ENCODE assay signal across 17 cellular contexts in the genomic region with DNA sequence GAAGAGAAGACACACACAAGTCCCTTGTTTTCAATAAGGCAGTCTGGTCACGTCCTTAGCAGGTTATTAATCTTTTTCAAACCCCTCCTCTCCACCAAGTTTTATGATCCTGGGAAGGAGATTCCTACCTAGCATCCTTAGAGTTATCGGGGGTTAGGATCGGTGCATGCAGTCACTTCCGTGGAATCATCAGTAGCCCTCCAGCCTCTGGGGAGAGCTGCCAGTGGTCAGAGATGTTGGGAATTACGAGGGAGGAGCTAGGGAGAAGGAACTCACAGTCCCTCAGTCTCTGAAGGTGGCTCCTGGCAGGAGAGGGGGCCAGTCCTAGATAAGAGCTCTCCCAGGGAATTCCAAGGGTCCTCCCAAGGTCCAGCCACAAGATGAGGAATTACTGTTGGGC.
"Had no signal": no experiment of that assay in that cellular context is flagged by ENCODE, and none has a peak within 500 bp of the region (broad histone marks: within the 10 kb centered on the region; RNA-seq: fewer than 3 reads in every experiment).

No MANE protein-coding gene starts in this region.

- H3K36me3 ChIP-seq: upper lobe of right lung had no signal

- H3K4me3 ChIP-seq: lung, mucosa of descending colon, testis, upper lobe of right lung had no signal

- DNase-seq: activated CD4-positive, alpha-beta T cell treated with anti-CD3 and anti-CD28 coated beads, Interleukin-2, amount 50 U/mL, for 4 hours; activated naive CD4-positive, alpha-beta T cell treated with anti-CD3 and anti-CD28 coated beads for 36 hours; anterior cingulate cortex; glutamatergic neuron; mucosa of descending colon; naive thymus-derived CD8-positive, alpha-beta T cell; occipital lobe; stimulated activated CD4-positive, alpha-beta T cell treated with anti-CD3 and anti-CD28 coated beads, Interleukin-12 subunit alpha, Interleukin-12 subunit beta, amount 100 ng/mL, for 4 hours; stimulated activated naive CD8-positive, alpha-beta T cell treated with anti-CD3 and anti-CD28 coated beads, Interleukin-15, amount 100 ng/mL, for 72 hours; T-helper 2 cell; testis; upper lobe of right lung had no signal

- ATAC-seq: esophagus mucosa; mucosa of descending colon; naive thymus-derived CD8-positive, alpha-beta T cell; sciatic nerve; stimulated activated naive CD8-positive, alpha-beta T cell treated with anti-CD3 and anti-CD28 coated beads, Interleukin-15, amount 100 ng/mL, for 72 hours; upper lobe of right lung had no signal

- H3K9me3 Mint-ChIP-seq: activated naive CD4-positive, alpha-beta T cell treated with anti-CD3 and anti-CD28 coated beads for 36 hours; naive thymus-derived CD8-positive, alpha-beta T cell had no signal

- H3K4me1 ChIP-seq: testis had no signal

- H3K27me3 ChIP-seq: testis, upper lobe of right lung had no signal

- H3K27ac ChIP-seq: testis, upper lobe of right lung had no signal

- H3K9me3 ChIP-seq: mucosa of descending colon, testis, upper lobe of right lung had no signal

- H3K27ac Mint-ChIP-seq: activated naive CD4-positive, alpha-beta T cell treated with anti-CD3 and anti-CD28 coated beads for 36 hours; stimulated activated naive CD8-positive, alpha-beta T cell treated with anti-CD3 and anti-CD28 coated beads, Interleukin-15, amount 100 ng/mL, for 72 hours had no signal

- H3K27me3 Mint-ChIP-seq: naive thymus-derived CD8-positive, alpha-beta T cell; stimulated activated naive CD8-positive, alpha-beta T cell treated with anti-CD3 and anti-CD28 coated beads, Interleukin-15, amount 100 ng/mL, for 72 hours had no signal

- FAIRE-seq: endometrium had no signal

- H3K4me3 Mint-ChIP-seq: activated naive CD4-positive, alpha-beta T cell treated with anti-CD3 and anti-CD28 coated beads for 36 hours; activated T-helper 1 cell treated with anti-CD3 and anti-CD28 coated beads, Interleukin-12 subunit alpha, Interleukin-12 subunit beta, Interleukin-2, Interleukin-4 antibody, amounts not matched to agents 30 ng/mL and 10 ng/mL and 1 ng/mL, durations not matched to agents 14 hours and 24 hours and 36 hours; naive thymus-derived CD8-positive, alpha-beta T cell; stimulated activated naive CD8-positive, alpha-beta T cell treated with anti-CD3 and anti-CD28 coated beads, Interleukin-15, amount 100 ng/mL, for 72 hours had no signal
